In the genomic region with DNA sequence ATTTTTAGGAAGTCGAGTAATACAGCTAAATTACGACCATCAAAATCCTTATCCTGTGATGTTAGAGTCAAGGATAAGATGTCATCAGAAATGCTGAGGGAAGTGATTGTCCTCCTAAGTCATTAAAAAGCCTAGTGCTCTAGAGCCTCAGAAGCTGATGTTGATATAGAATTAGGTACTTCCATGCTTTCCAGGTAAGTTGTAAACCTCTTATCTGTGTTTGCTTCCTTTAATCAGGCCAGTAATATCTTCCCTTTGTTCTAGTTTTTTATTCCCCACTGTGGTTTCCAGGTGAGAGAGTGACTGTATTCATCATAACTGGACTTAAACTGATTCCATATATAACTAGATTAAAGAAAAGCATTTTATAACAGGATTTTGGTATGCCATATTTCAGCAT, we compare ENCODE assay signal across 18 cellular contexts. TPM values are rescaled to one million over a fixed set of nuclear protein-coding genes. Genes with fewer than 3 reads are reported as not detected.
DNase-seq lines count a peak whose midpoint lies in the region; ATAC-seq, FAIRE-seq and TF ChIP-seq lines count a peak whose summit lies in the region.
"Had no signal": no experiment of that assay in that cellular context is flagged by ENCODE, and none has a peak within 500 bp of the region (broad histone marks: within the 10 kb centered on the region; RNA-seq: fewer than 3 reads in every experiment).

No MANE protein-coding gene starts in this region.

- no peaks in the 10 kb centered on the region for H3K9me3 ChIP-seq in hepatocyte (ENCODE audit: low read depth)
- H3K9me3 ChIP-seq: Peyer's patch, SJCRH30 had no signal

- TF ChIP-seq CTCF in D721Med (IDR thresholded peaks at IDR 0.05; ENCODE audit: insufficient read depth, missing control alignments) = no peak
- no peak for TF ChIP-seq CTCF in VCaP (conservative IDR thresholded peaks at IDR 0.05)
- no peak for TF ChIP-seq CTCF in hepatocyte (IDR thresholded peaks at IDR 0.05; ENCODE audit: poor library complexity)

- peak overlapping the region; percentile 8; the same call in 1 of the 2 replicates for H3K27ac ChIP-seq in VCaP
- H3K27ac ChIP-seq in hepatocyte = no peak overlapping the region
- H3K27ac ChIP-seq: Peyer's patch, SJCRH30 had no signal

- no peaks in the 10 kb centered on the region for H3K79me2 ChIP-seq in hepatocyte

- DNase-seq in D721Med (ENCODE audit: insufficient read length, low spot score) (no peak), LoVo (ENCODE audit: low spot score) (peak; percentile 21), hepatocyte (ENCODE audit: low spot score) (peak; percentile 7), putamen (ENCODE audit: low spot score) (no peak), NCI-H1694 treated with DMSO at 0.1 percent for 48 hours (lab: John Stamatoyannopoulos, UW) (no peak)
- DNase-seq in stimulated activated CD4-positive, alpha-beta T cell treated with anti-CD3 and anti-CD28 coated beads, Interleukin-12 subunit alpha, Interleukin-12 subunit beta, amount 100 ng/mL, for 4 hours = no peak
- DNase-seq: DMS53, GDM1, H7, HFFc6, NCI-H1092 treated with DMSO at 0.1 percent for 48 hours, NCI-H774, Peyer's patch, SJCRH30 had no signal

- WGBS in hepatocyte (ENCODE audit: low lambda C conversion rate, missing lambda C conversion rate) = 65% methylated on average over 2 of the region's 2 CpGs

- no peaks in the 10 kb centered on the region for H3K27me3 ChIP-seq in hepatocyte
- H3K27me3 ChIP-seq: Peyer's patch, SJCRH30 had no signal

- no peak for ATAC-seq in GM19395 (IDR thresholded peaks at IDR 0.05; ENCODE audit: unreplicated experiment)
- ATAC-seq: K562 had no signal

- no peak overlapping the region for H2AFZ ChIP-seq in hepatocyte

- peak; percentile 82 for FAIRE-seq in D721Med (lab: Jason Lieb, UNC)
- FAIRE-seq: A204.1, K562 had no signal

- H3K4me1 ChIP-seq in hepatocyte (ENCODE audit: insufficient read depth) = peaks cover 12% of the 10 kb centered on the region

- no peaks in the 10 kb centered on the region for H3K36me3 ChIP-seq in hepatocyte (replicated peaks; ENCODE audit: insufficient read depth, low read depth)

- no peak overlapping the region for H3K4me2 ChIP-seq in hepatocyte

- H4K20me1 ChIP-seq in hepatocyte (ENCODE audit: insufficient read depth, poor library complexity, severe bottlenecking) = no peaks in the 10 kb centered on the region

- no peaks in the 10 kb centered on the region for H3K9me2 ChIP-seq in hepatocyte (replicated peaks; ENCODE audit: insufficient read depth)

- no peak overlapping the region for H3K4me3 ChIP-seq in hepatocyte
- H3K4me3 ChIP-seq: K562, Peyer's patch, SJCRH30 had no signal

RNA-seq across cellular contexts. Expression of a gene that starts 44.4 kb away (rescaled TPM):
- 28.8 and 39.5 TPM in 2 replicates for total RNA-seq in hepatocyte
- 22.3 and 28.1 TPM in 2 replicates for polyA plus RNA-seq in hepatocyte

Comparison
In these comparisons a context has a peak if more than half of its experiments do, and no peak if none do; other contexts are left out.
1. DNase-seq: peak in LoVo (single experiment) and hepatocyte (single experiment); none in D721Med (single experiment), putamen (single experiment), NCI-H1694 treated with DMSO at 0.1 percent for 48 hours (single experiment) and stimulated activated CD4-positive, alpha-beta T cell treated with anti-CD3 and anti-CD28 coated beads, Interleukin-12 subunit alpha, Interleukin-12 subunit beta, amount 100 ng/mL, for 4 hours (single experiment).